In genomic region chr20:10433623-10434466, GRCh38 we compare ENCODE assay signal across 8 cellular contexts. TPM values are rescaled to one million over a fixed set of nuclear protein-coding genes. Genes with fewer than 3 reads are reported as not detected.
A peak's percentile ranks its signal among the peaks of the same experiment; 100 is the strongest.
DNase-seq lines count a peak whose midpoint lies in the region; FAIRE-seq and TF ChIP-seq lines count a peak whose summit lies in the region.

MKKS (minus strand) TSS chr20:10434222; CDS start chr20:10413514, 20,708 bp downstream.

- TF ChIP-seq POLR2A in H54 (IDR thresholded peaks at IDR 0.05; ENCODE audit: low read depth, low read length): peak; percentile 61

- H2AFZ ChIP-seq in Loucy (ENCODE audit: low read length) (peak within 1 kb of the TSS; percentile 88), neuronal stem cell (ENCODE audit: low read length) (peak within 1 kb of the TSS; percentile 99)

- peaks cover 72% of the 10 kb centered on the region for H3K79me2 ChIP-seq in Loucy (ENCODE audit: insufficient read depth, low read length)

- H3K4ac ChIP-seq in neuronal stem cell (ENCODE audit: low read length): peak within 1 kb of the TSS; percentile 86

- no peaks in the 10 kb centered on the region for H3K27me3 ChIP-seq in Loucy (ENCODE audit: insufficient read depth, low read length, poor library complexity, severe bottlenecking)
- H3K27me3 ChIP-seq in neuronal stem cell (ENCODE audit: control insufficient read depth in 3 of 3, insufficient read depth in 3 of 3, low read depth in 1 of 3, low read length in 3 of 3): no peaks in the 10 kb centered on the region
- no peaks in the 10 kb centered on the region for H3K27me3 ChIP-seq in subcutaneous abdominal adipose tissue (ENCODE audit: control insufficient read depth in 5 of 5, insufficient read depth in 4 of 5, low read length in 5 of 5)

- H3K36me3 ChIP-seq in Loucy (ENCODE audit: insufficient read depth, low read length): no peaks in the 10 kb centered on the region
- H3K36me3 ChIP-seq in neuronal stem cell (replicated peaks in 1 of 2; ENCODE audit: control insufficient read depth in 2 of 2, insufficient read depth in 2 of 2, low read length in 2 of 2): peaks cover 0 to 5% of the 10 kb centered on the region in 2 donors
- H3K36me3 ChIP-seq in subcutaneous abdominal adipose tissue (ENCODE audit: control insufficient read depth in 5 of 5, insufficient read depth in 5 of 5, low read length in 5 of 5): no peaks in the 10 kb centered on the region

- H3K18ac ChIP-seq in neuronal stem cell (ENCODE audit: low read length): peak within 1 kb of the TSS; percentile 98

- H3K27ac ChIP-seq in neuronal stem cell (replicated peaks; ENCODE audit: low read length): peak within 1 kb of the TSS; percentile 86
- H3K27ac ChIP-seq in subcutaneous abdominal adipose tissue (ENCODE audit: low read depth, low read length): peak within 1 kb of the TSS; percentile 93

- H3K9me2 ChIP-seq in Loucy (replicated peaks; ENCODE audit: low read depth, low read length): no peaks in the 10 kb centered on the region

- H3K23ac ChIP-seq in neuronal stem cell (ENCODE audit: low read depth, low read length, poor library complexity): peak within 1 kb of the TSS; percentile 94

- peak within 1 kb of the TSS; percentile 95 for H2BK120ac ChIP-seq in neuronal stem cell (ENCODE audit: low read depth, low read length)

- H4K91ac ChIP-seq in neuronal stem cell (ENCODE audit: low read depth, low read length, poor library complexity): peak within 1 kb of the TSS; percentile 80

- H3K4me1 ChIP-seq in Loucy (ENCODE audit: insufficient read depth, low read length, poor library complexity, severe bottlenecking): peaks cover 63% of the 10 kb centered on the region
- peaks cover 0 to 8% of the 10 kb centered on the region in 2 donors for H3K4me1 ChIP-seq in neuronal stem cell (ENCODE audit: control insufficient read depth in 2 of 2, insufficient read depth in 1 of 2, low read depth in 1 of 2, low read length in 2 of 2)
- H3K4me1 ChIP-seq in subcutaneous abdominal adipose tissue (ENCODE audit: control insufficient read depth in 5 of 5, insufficient read depth in 5 of 5, low read length in 5 of 5): peaks cover 2 to 34% (median 32%) of the 10 kb centered on the region in 5 donors

- TF ChIP-seq CTCF in Loucy (conservative IDR thresholded peaks at IDR 0.05; ENCODE audit: low read length) (no peak), foreskin fibroblast (IDR thresholded peaks at IDR 0.05; ENCODE audit: low read depth, low read length) (no peak)

- no CpG with 5 or more reads among the region's 73 CpGs for WGBS in neuronal stem cell (ENCODE audit: extremely low coverage in 2 of 2, insufficient read length in 2 of 2, insufficient replicate concordance in 1 of 2), 2 donors

- H4K8ac ChIP-seq in neuronal stem cell (ENCODE audit: low read depth, low read length): peak within 1 kb of the TSS; percentile 66

- H3K79me1 ChIP-seq in neuronal stem cell (ENCODE audit: low read depth, low read length): peaks cover 9% of the 10 kb centered on the region

- FAIRE-seq in H54 (lab: Jason Lieb, UNC): no peak

- H2BK12ac ChIP-seq in neuronal stem cell (ENCODE audit: low read length): peak within 1 kb of the TSS; percentile 76

- H3K9ac ChIP-seq in Loucy (ENCODE audit: low read depth, low read length, poor library complexity, severe bottlenecking): peak within 1 kb of the TSS; percentile 95
- peak within 1 kb of the TSS; percentile 99 for H3K9ac ChIP-seq in neuronal stem cell (ENCODE audit: low read depth, low read length, poor library complexity)
- peak within 1 kb of the TSS; percentile 77 to 96 (median 94) for H3K9ac ChIP-seq in subcutaneous abdominal adipose tissue (ENCODE audit: low read length in 5 of 5)

- H3F3A ChIP-seq in Loucy (ENCODE audit: low read depth): no peaks in the 10 kb centered on the region; the same call in 1 of the 2 replicates

- H3K4me3 ChIP-seq in Loucy (ENCODE audit: low read length, poor library complexity, severe bottlenecking) (peak within 1 kb of the TSS; percentile 90), foreskin fibroblast (ENCODE audit: low read depth in 1 of 2, low read length in 2 of 2) (peak within 1 kb of the TSS; percentile 67 to 91), neuronal stem cell (ENCODE audit: low read length in 2 of 2) (peak within 1 kb of the TSS; percentile 92 to 94), subcutaneous abdominal adipose tissue (ENCODE audit: low read depth in 1 of 5, low read length in 5 of 5) (peak within 1 kb of the TSS; percentile 88 to 96 (median 94))

- peak within 1 kb of the TSS; percentile 99 for H2AK5ac ChIP-seq in neuronal stem cell (ENCODE audit: low read depth, low read length)

- no peaks in the 10 kb centered on the region for H3K9me3 ChIP-seq in Loucy (ENCODE audit: insufficient read depth, low read depth, low read length)
- no peaks in the 10 kb centered on the region for H3K9me3 ChIP-seq in neuronal stem cell (replicated peaks in 1 of 2; ENCODE audit: control insufficient read depth in 2 of 2, insufficient read depth in 1 of 2, low read depth in 1 of 2, low read length in 2 of 2)
- no peaks in the 10 kb centered on the region for H3K9me3 ChIP-seq in subcutaneous abdominal adipose tissue (ENCODE audit: control insufficient read depth in 5 of 5, low read length in 5 of 5)

- H3K14ac ChIP-seq in neuronal stem cell (ENCODE audit: low read length): peak within 1 kb of the TSS; percentile 99

- peaks cover 9% of the 10 kb centered on the region for H4K20me1 ChIP-seq in Loucy (ENCODE audit: insufficient read depth, low read length, poor library complexity, severe bottlenecking)

- H3K4me2 ChIP-seq in Loucy (ENCODE audit: low read depth, low read length, poor library complexity, severe bottlenecking) (peak within 1 kb of the TSS; percentile 78), neuronal stem cell (ENCODE audit: insufficient read depth, low read length, poor library complexity, severe bottlenecking) (peak within 1 kb of the TSS; percentile 83)

- peak within 1 kb of the TSS; percentile 42 for H2BK15ac ChIP-seq in neuronal stem cell (ENCODE audit: low read length)

- H2BK5ac ChIP-seq in neuronal stem cell (ENCODE audit: low read length): peak within 1 kb of the TSS; percentile 96

- DNase-seq in ELR (ENCODE audit: low read depth): peak; percentile 91
- DNase-seq in H54 (ENCODE audit: insufficient read length, low spot score): peak; percentile 64
- DNase-seq in SHP77 (lab: John Stamatoyannopoulos, UW): peak; percentile 93
- peak; percentile 80 for DNase-seq in activated gamma-delta T cell treated with Interleukin-2 at 50 U/mL for 16 hours
- DNase-seq in foreskin fibroblast: peak; percentile 93 to 98
- DNase-seq in neuronal stem cell (ENCODE audit: low spot score): peak; percentile 90

RNA-seq across cellular contexts. Expression of gene MKKS, which starts in this region (rescaled TPM):
- 31.2 TPM for polyA plus RNA-seq in neuronal stem cell (2013, experiment 1 of 2)
- polyA plus RNA-seq in neuronal stem cell (2013, experiment 2 of 2): 31.1 TPM

Comparison
In these comparisons a context has a peak if more than half of its experiments do, and no peak if none do; other contexts are left out.
1. Peak in every context shown above with its lines: DNase-seq, H3K4me3 ChIP-seq and H3K27ac ChIP-seq.